23 cellular contexts compared by ENCODE assay signal in the genomic region with DNA sequence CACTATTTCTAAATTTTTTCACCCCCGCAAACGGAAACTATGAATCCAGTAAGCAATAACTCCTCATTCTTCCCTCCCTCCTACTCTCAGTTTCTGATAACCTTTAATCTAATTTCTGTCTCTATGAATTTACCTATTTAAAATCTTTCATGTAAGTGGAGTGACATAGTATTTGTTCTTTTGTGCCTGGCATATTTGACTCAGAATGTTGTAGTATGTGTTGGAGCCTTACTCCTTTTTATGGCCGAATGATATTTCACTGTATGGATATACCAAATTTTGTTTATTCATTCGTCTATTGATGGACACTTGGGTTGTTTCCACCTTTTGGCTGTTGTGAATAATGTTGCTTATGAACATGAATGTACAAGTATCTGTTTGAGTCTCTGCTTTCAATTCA.
DNase-seq lines count a peak whose midpoint lies in the region; ATAC-seq and FAIRE-seq lines count a peak whose summit lies in the region.
"Had no signal": no experiment of that assay in that cellular context is flagged by ENCODE, and none has a peak within 500 bp of the region (broad histone marks: within the 10 kb centered on the region; RNA-seq: fewer than 3 reads in every experiment).

No MANE protein-coding gene starts in this region.

- FAIRE-seq in GM18507 (lab: Jason Lieb, UNC) = peak; percentile 12
- FAIRE-seq: A549, D721Med, GM12878 had no signal

- H3K9me3 Mint-ChIP-seq in activated CD4-positive, alpha-beta T cell treated with anti-CD3 and anti-CD28 coated beads, Interleukin-2, amount 10 ng/mL, durations not matched to agents 24 days and 14 days = peaks cover 3% of the 10 kb centered on the region
- no peaks in the 10 kb centered on the region for H3K9me3 Mint-ChIP-seq in activated naive CD8-positive, alpha-beta T cell treated with anti-CD3 and anti-CD28 coated beads, Interleukin-2, amount 50 U/mL, for 24 hours
- no peaks in the 10 kb centered on the region for H3K9me3 Mint-ChIP-seq in activated naive CD8-positive, alpha-beta T cell treated with anti-CD3 and anti-CD28 coated beads for 36 hours
- H3K9me3 Mint-ChIP-seq: CD4-positive, alpha-beta T cell; CD8-positive, alpha-beta memory T cell; GM23338 had no signal

- H3K27ac Mint-ChIP-seq in activated CD4-positive, alpha-beta T cell treated with anti-CD3 and anti-CD28 coated beads, Interleukin-2, amount 10 ng/mL, durations not matched to agents 24 days and 14 days = peak overlapping the region; percentile 46
- peak overlapping the region; percentile 42 for H3K27ac Mint-ChIP-seq in activated naive CD8-positive, alpha-beta T cell treated with anti-CD3 and anti-CD28 coated beads, Interleukin-2, amount 50 U/mL, for 24 hours
- H3K27ac Mint-ChIP-seq in activated naive CD8-positive, alpha-beta T cell treated with anti-CD3 and anti-CD28 coated beads for 36 hours = no peak overlapping the region
- H3K27ac Mint-ChIP-seq: CD14-positive monocyte; CD4-positive, alpha-beta T cell; CD8-positive, alpha-beta memory T cell; GM23338; H9 had no signal

- peak; percentile 40 for ATAC-seq in activated naive CD8-positive, alpha-beta T cell treated with anti-CD3 and anti-CD28 coated beads, Interleukin-2, amount 50 U/mL, for 24 hours
- ATAC-seq: A549, GM12878, GM23338, HCT116 had no signal

- intact Hi-C loops in activated CD4-positive, alpha-beta T cell treated with anti-CD3 and anti-CD28 coated beads, Interleukin-2, amount 10 ng/mL, durations not matched to agents 24 days and 14 days (cut with micrococcal nuclease) = no loop called here

- H3K36me3 Mint-ChIP-seq in activated CD4-positive, alpha-beta T cell treated with anti-CD3 and anti-CD28 coated beads, Interleukin-2, amount 10 ng/mL, durations not matched to agents 24 days and 14 days (ENCODE audit: low read depth) = no peaks in the 10 kb centered on the region
- H3K36me3 Mint-ChIP-seq in activated naive CD8-positive, alpha-beta T cell treated with anti-CD3 and anti-CD28 coated beads, Interleukin-2, amount 50 U/mL, for 24 hours (ENCODE audit: low read depth) = no peaks in the 10 kb centered on the region
- no peaks in the 10 kb centered on the region for H3K36me3 Mint-ChIP-seq in activated naive CD8-positive, alpha-beta T cell treated with anti-CD3 and anti-CD28 coated beads for 36 hours
- H3K36me3 Mint-ChIP-seq: CD14-positive monocyte; CD8-positive, alpha-beta memory T cell had no signal

- H3K27me3 Mint-ChIP-seq in activated CD4-positive, alpha-beta T cell treated with anti-CD3 and anti-CD28 coated beads, Interleukin-2, amount 10 ng/mL, durations not matched to agents 24 days and 14 days = no peaks in the 10 kb centered on the region
- no peaks in the 10 kb centered on the region for H3K27me3 Mint-ChIP-seq in activated naive CD8-positive, alpha-beta T cell treated with anti-CD3 and anti-CD28 coated beads, Interleukin-2, amount 50 U/mL, for 24 hours
- no peaks in the 10 kb centered on the region for H3K27me3 Mint-ChIP-seq in activated naive CD8-positive, alpha-beta T cell treated with anti-CD3 and anti-CD28 coated beads for 36 hours
- H3K27me3 Mint-ChIP-seq: CD4-positive, alpha-beta T cell; CD8-positive, alpha-beta memory T cell had no signal

- peaks cover 12% of the 10 kb centered on the region for H3K4me1 Mint-ChIP-seq in activated CD4-positive, alpha-beta T cell treated with anti-CD3 and anti-CD28 coated beads, Interleukin-2, amount 10 ng/mL, durations not matched to agents 24 days and 14 days
- peaks cover 16% of the 10 kb centered on the region for H3K4me1 Mint-ChIP-seq in activated naive CD8-positive, alpha-beta T cell treated with anti-CD3 and anti-CD28 coated beads, Interleukin-2, amount 50 U/mL, for 24 hours
- peaks cover 3% of the 10 kb centered on the region for H3K4me1 Mint-ChIP-seq in activated naive CD8-positive, alpha-beta T cell treated with anti-CD3 and anti-CD28 coated beads for 36 hours
- H3K4me1 Mint-ChIP-seq: CD14-positive monocyte; CD8-positive, alpha-beta memory T cell; GM23338; H9 had no signal

- no peak for DNase-seq in activated CD4-positive, alpha-beta T cell treated with anti-CD3 and anti-CD28 coated beads, Interleukin-2, amount 10 ng/mL, durations not matched to agents 24 days and 14 days
- no peak for DNase-seq in activated CD4-positive, alpha-beta T cell treated with anti-CD3 and anti-CD28 coated beads for 1 hour
- no peak for DNase-seq in activated naive CD8-positive, alpha-beta T cell treated with anti-CD3 and anti-CD28 coated beads, Interleukin-2, amount 50 U/mL, for 24 hours
- DNase-seq in activated naive CD8-positive, alpha-beta T cell treated with anti-CD3 and anti-CD28 coated beads for 36 hours = no peak
- no peak for DNase-seq in GM18507 (ENCODE audit: extremely low spot score, insufficient read length, low read depth)
- DNase-seq in MV-4-11 (lab: John Stamatoyannopoulos, UW) = no peak
- DNase-seq: 8988T; ACHN; AML-193; BE2C; CD4-positive, alpha-beta T cell; CD8-positive, alpha-beta memory T cell; DMS 273 treated with DMSO at 0.1 percent for 48 hours; DMS79; EL; GDM1; H9 had no signal

- H3K4me3 Mint-ChIP-seq in activated CD4-positive, alpha-beta T cell treated with anti-CD3 and anti-CD28 coated beads, Interleukin-2, amount 10 ng/mL, durations not matched to agents 24 days and 14 days = no peak overlapping the region
- H3K4me3 Mint-ChIP-seq in activated naive CD8-positive, alpha-beta T cell treated with anti-CD3 and anti-CD28 coated beads, Interleukin-2, amount 50 U/mL, for 24 hours = no peak overlapping the region
- no peak overlapping the region for H3K4me3 Mint-ChIP-seq in activated naive CD8-positive, alpha-beta T cell treated with anti-CD3 and anti-CD28 coated beads for 36 hours
- H3K4me3 Mint-ChIP-seq: CD14-positive monocyte; CD4-positive, alpha-beta T cell; GM23338; H9 had no signal
